In the genomic region with DNA sequence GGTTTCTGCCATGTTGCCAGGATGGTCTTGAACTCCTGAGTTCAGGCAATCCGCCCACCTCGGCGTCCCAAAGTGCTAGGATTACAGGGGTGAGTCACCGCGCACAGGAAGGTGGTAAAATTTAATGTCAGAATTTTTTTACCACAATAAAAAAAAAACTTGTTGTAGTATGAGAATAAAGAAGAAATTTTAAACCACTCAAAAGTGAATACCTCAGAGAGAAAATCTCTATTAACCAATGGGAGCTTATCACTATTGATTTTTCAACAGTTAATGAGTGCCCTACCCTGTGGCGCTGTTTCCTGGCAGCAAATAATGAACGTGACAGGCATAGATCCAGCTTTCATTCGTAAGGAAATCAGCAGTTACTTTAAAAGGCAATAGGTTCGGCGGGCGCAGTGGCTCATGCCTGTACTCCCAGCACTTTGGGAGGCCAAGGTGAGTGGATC, we compare ENCODE assay signal across 21 cellular contexts. TPM values are rescaled to one million over a fixed set of nuclear protein-coding genes. Genes with fewer than 3 reads are reported as not detected.
DNase-seq lines count a peak whose midpoint lies in the region; ATAC-seq, FAIRE-seq and TF ChIP-seq lines count a peak whose summit lies in the region.
"Had no signal": no experiment of that assay in that cellular context is flagged by ENCODE, and none has a peak within 500 bp of the region (broad histone marks: within the 10 kb centered on the region; RNA-seq: fewer than 3 reads in every experiment).

No MANE protein-coding gene starts in this region.

- intact Hi-C loops in kidney (cut with DNase I) (no loop called here), prostate gland (cut with DNase I) (no loop called here), posterior vena cava (cut with DNase I) (no loop called here)

- peaks cover 4 to 10% of the 10 kb centered on the region in 2 experiments for H3K9me3 Mint-ChIP-seq in H9
- H3K9me3 Mint-ChIP-seq in activated naive CD8-positive, alpha-beta T cell treated with anti-CD3 and anti-CD28 coated beads, Interleukin-2, amount 50 U/mL, for 24 hours = no peaks in the 10 kb centered on the region
- H3K9me3 Mint-ChIP-seq: HFFc6 had no signal

- peaks cover 3 to 6% (median 6%) of the 10 kb centered on the region in 3 experiments; a peak in 5 of 7 replicates for H3K36me3 Mint-ChIP-seq in H9 (ENCODE audit: insufficient read depth in 1 of 3, low read depth in 3 of 3)
- H3K36me3 Mint-ChIP-seq in activated naive CD8-positive, alpha-beta T cell treated with anti-CD3 and anti-CD28 coated beads, Interleukin-2, amount 50 U/mL, for 24 hours (ENCODE audit: low read depth) = no peaks in the 10 kb centered on the region
- H3K36me3 Mint-ChIP-seq: CD4-positive, CD25-positive, alpha-beta regulatory T cell had no signal

- H3K36me3 ChIP-seq in kidney (ENCODE audit: control insufficient read depth in 1 of 2, insufficient read depth in 2 of 2, low read length in 2 of 2) (no peaks in the 10 kb centered on the region), prostate gland (no peaks in the 10 kb centered on the region)
- H3K36me3 ChIP-seq: SJSA1 had no signal

- DNase-seq in H9 (no peak), LoVo (ENCODE audit: low spot score) (peak; percentile 33), kidney (no peak), prostate gland (ENCODE audit: low spot score) (peak; percentile 59), amygdala (lab: John Stamatoyannopoulos, UW) (no peak), posterior vena cava (ENCODE audit: low spot score) (no peak)
- no peak for DNase-seq in activated naive CD8-positive, alpha-beta T cell treated with anti-CD3 and anti-CD28 coated beads, Interleukin-2, amount 50 U/mL, for 24 hours
- DNase-seq: Caco-2; CD4-positive, CD25-positive, alpha-beta regulatory T cell; GOT3; HFFc6; NCI-H1092 treated with DMSO at 0.1 percent for 48 hours; NCI-H2081 treated with DMSO at 0.1 percent for 48 hours; NCI-H2227 treated with DMSO at 0.1 percent for 48 hours; NCI-H524; PC-9; SW 1271 had no signal

- FAIRE-seq in kidney (lab: Jason Lieb, UNC) = no peak
- FAIRE-seq: K562 had no signal

- no peak overlapping the region for H3K4me2 ChIP-seq in H9 (ENCODE audit: insufficient read depth, insufficient read length, low read length)
- H3K4me2 ChIP-seq: PC-9 had no signal

- no peaks in the 10 kb centered on the region for H3K23me2 ChIP-seq in H9 (ENCODE audit: insufficient read length, low read depth, low read length, poor library complexity, severe bottlenecking)

- H2BK20ac ChIP-seq in H9 (ENCODE audit: low read depth, low read length, poor library complexity, severe bottlenecking) = no peak overlapping the region

- no peak overlapping the region for H2BK15ac ChIP-seq in H9 (ENCODE audit: low read depth, low read length)

- no peak overlapping the region for H3K56ac ChIP-seq in H9 (ENCODE audit: insufficient read length, low read depth, low read length)

- no peak for TF ChIP-seq POLR2A in prostate gland (IDR thresholded peaks at IDR 0.05)

- ATAC-seq in HG03175 (IDR thresholded peaks at IDR 0.05; ENCODE audit: unreplicated experiment) = no peak
- ATAC-seq in activated naive CD8-positive, alpha-beta T cell treated with anti-CD3 and anti-CD28 coated beads, Interleukin-2, amount 50 U/mL, for 24 hours = no peak
- ATAC-seq: K562 had no signal

- H3K9me3 ChIP-seq in H9 (ENCODE audit: control insufficient read depth, low read depth, low read length) (no peaks in the 10 kb centered on the region), kidney (ENCODE audit: control insufficient read depth in 1 of 2, low read length in 2 of 2) (no peaks in the 10 kb centered on the region), prostate gland (no peaks in the 10 kb centered on the region)
- H3K9me3 ChIP-seq: Caco-2 had no signal

- H3K79me2 ChIP-seq in H9 (ENCODE audit: insufficient read depth, low read length) = no peaks in the 10 kb centered on the region

- no peak overlapping the region for H4K91ac ChIP-seq in H9 (ENCODE audit: insufficient read length, low read depth, low read length)

- no peak overlapping the region for H3K18ac ChIP-seq in H9 (ENCODE audit: insufficient read length, low read depth, low read length)

- H3K23ac ChIP-seq in H9 (ENCODE audit: insufficient read length, low read depth, low read length) = no peak overlapping the region

- peaks cover 52 to 72% of the 10 kb centered on the region in 2 experiments for H3K4me1 Mint-ChIP-seq in H9
- no peaks in the 10 kb centered on the region for H3K4me1 Mint-ChIP-seq in activated naive CD8-positive, alpha-beta T cell treated with anti-CD3 and anti-CD28 coated beads, Interleukin-2, amount 50 U/mL, for 24 hours
- H3K4me1 Mint-ChIP-seq: B cell; CD4-positive, CD25-positive, alpha-beta regulatory T cell had no signal

- no peak overlapping the region for H3K14ac ChIP-seq in H9 (ENCODE audit: insufficient read depth, low read length)

- no peaks in the 10 kb centered on the region for H3K79me1 ChIP-seq in H9 (ENCODE audit: insufficient read depth, low read depth, low read length, poor library complexity, severe bottlenecking)

- H2BK120ac ChIP-seq in H9 (ENCODE audit: low read depth, low read length, poor library complexity, severe bottlenecking) = no peak overlapping the region

- H4K8ac ChIP-seq in H9 (replicated peaks; ENCODE audit: insufficient read length, low read depth, low read length) = no peak overlapping the region

- no peak overlapping the region for H2AFZ ChIP-seq in H9 (ENCODE audit: low read length)
- H2AFZ ChIP-seq: PC-9 had no signal

- no peak overlapping the region for H3K4me3 Mint-ChIP-seq in H9
- H3K4me3 Mint-ChIP-seq in activated naive CD8-positive, alpha-beta T cell treated with anti-CD3 and anti-CD28 coated beads, Interleukin-2, amount 50 U/mL, for 24 hours = no peak overlapping the region
- H3K4me3 Mint-ChIP-seq: B cell; CD4-positive, CD25-positive, alpha-beta regulatory T cell; HFFc6 had no signal

- H3K4me3 ChIP-seq in kidney (ENCODE audit: low read length in 2 of 2) (no peak overlapping the region), prostate gland (no peak overlapping the region)
- H3K4me3 ChIP-seq: K562, PC-9, SJSA1 had no signal

- no peak overlapping the region for H2BK12ac ChIP-seq in H9 (ENCODE audit: insufficient read length, low read depth, low read length)

- no peaks in the 10 kb centered on the region for H3K27me3 ChIP-seq in H9 (ENCODE audit: insufficient read depth, low read length)
- no peaks in the 10 kb centered on the region for H3K27me3 ChIP-seq in prostate gland (replicated peaks; ENCODE audit: insufficient read depth)
- H3K27me3 ChIP-seq: SJSA1 had no signal

- H3K27me3 Mint-ChIP-seq in H9 (ENCODE audit: low read depth) = no peaks in the 10 kb centered on the region
- H3K27me3 Mint-ChIP-seq in activated naive CD8-positive, alpha-beta T cell treated with anti-CD3 and anti-CD28 coated beads, Interleukin-2, amount 50 U/mL, for 24 hours = peaks cover 19% of the 10 kb centered on the region

- H4K20me1 ChIP-seq in H9 (ENCODE audit: control insufficient read depth, insufficient read depth, insufficient read length) = no peaks in the 10 kb centered on the region

- no peak overlapping the region for H3T11ph ChIP-seq in H9 (ENCODE audit: low read length)

- H2BK5ac ChIP-seq in H9 (ENCODE audit: insufficient read length, low read length) = no peak overlapping the region

- peaks cover 3% of the 10 kb centered on the region; the same call in 1 of the 2 replicates for H3K4me1 ChIP-seq in H9 (ENCODE audit: insufficient read depth, low read length)
- H3K4me1 ChIP-seq in kidney (ENCODE audit: control insufficient read depth in 1 of 2, insufficient read depth in 1 of 2, low read depth in 1 of 2, low read length in 2 of 2) = peaks cover 11 to 23% of the 10 kb centered on the region in 2 donors
- H3K4me1 ChIP-seq in prostate gland (replicated peaks) = no peaks in the 10 kb centered on the region
- H3K4me1 ChIP-seq: Caco-2 had no signal

- H4K5ac ChIP-seq in H9 (ENCODE audit: insufficient read length, low read depth, low read length) = no peak overlapping the region

- no peak overlapping the region for H3K9ac ChIP-seq in H9 (ENCODE audit: extremely low read depth, insufficient read length, low read length)
- no peak overlapping the region for H3K9ac ChIP-seq in kidney (ENCODE audit: low read length in 2 of 2)

- peak overlapping the region; percentile 65 for H3K27ac ChIP-seq in H9 (ENCODE audit: insufficient read length, low read depth, low read length)
- H3K27ac ChIP-seq in kidney (ENCODE audit: low read depth in 2 of 2, low read length in 2 of 2) = peak overlapping the region; percentile 38 to 66
- peak overlapping the region in 1 of 2 donors; percentile 30 for H3K27ac ChIP-seq in prostate gland
- H3K27ac ChIP-seq: PC-9, SJSA1 had no signal

- TF ChIP-seq CTCF in H9 (conservative IDR thresholded peaks at IDR 0.05) = no peak
- TF ChIP-seq CTCF in kidney (IDR thresholded peaks at IDR 0.05; ENCODE audit: borderline replicate concordance, extremely low read depth, insufficient read depth) = no peak
- TF ChIP-seq CTCF in prostate gland (IDR thresholded peaks at IDR 0.05) = no peak

- no CpG with 5 or more reads among the region's 11 CpGs for WGBS in H9 (ENCODE audit: extremely low coverage, insufficient read length, low lambda C conversion rate)
- 32% methylated on average over 11 of the region's 11 CpGs for WGBS in prostate gland

- H3K4ac ChIP-seq in H9 (ENCODE audit: low read depth, low read length) = no peak overlapping the region

- H3K27ac Mint-ChIP-seq in H9 = peak overlapping the region; percentile 81 to 90 (median 81); a peak in 4 of 7 replicates
- no peak overlapping the region for H3K27ac Mint-ChIP-seq in activated naive CD8-positive, alpha-beta T cell treated with anti-CD3 and anti-CD28 coated beads, Interleukin-2, amount 50 U/mL, for 24 hours
- H3K27ac Mint-ChIP-seq: B cell; CD4-positive, CD25-positive, alpha-beta regulatory T cell; HFFc6 had no signal

- no peak overlapping the region for H2AK5ac ChIP-seq in H9 (ENCODE audit: insufficient read length, low read length)

RNA-seq across cellular contexts. Expression of gene SLC25A4, which starts 32.7 kb away (rescaled TPM):
- total RNA-seq in H9 (2021) (54.4 and 55.9 TPM in 2 replicates), kidney (41.2 TPM), prostate gland (100 to 1,000 TPM in 1 of 2 donors, 10 to 100 TPM in 1; 46.0 to 105 TPM), posterior vena cava (10 to 100 TPM; 61.2 to 70.4 TPM)
- 148 TPM for polyA plus RNA-seq in kidney (ENCODE audit: insufficient read depth, low read depth, low replicate concordance)

Comparison
In these comparisons a context has a peak if more than half of its experiments do, and no peak if none do; other contexts are left out.
1. DNase-seq: peak in LoVo (single experiment) and prostate gland (single experiment); none in H9 (single experiment), kidney (single experiment), amygdala (0 of 56), posterior vena cava (single experiment) and activated naive CD8-positive, alpha-beta T cell treated with anti-CD3 and anti-CD28 coated beads, Interleukin-2, amount 50 U/mL, for 24 hours (single experiment).